ENCODE assay signal across 32 cellular contexts in the genomic region with DNA sequence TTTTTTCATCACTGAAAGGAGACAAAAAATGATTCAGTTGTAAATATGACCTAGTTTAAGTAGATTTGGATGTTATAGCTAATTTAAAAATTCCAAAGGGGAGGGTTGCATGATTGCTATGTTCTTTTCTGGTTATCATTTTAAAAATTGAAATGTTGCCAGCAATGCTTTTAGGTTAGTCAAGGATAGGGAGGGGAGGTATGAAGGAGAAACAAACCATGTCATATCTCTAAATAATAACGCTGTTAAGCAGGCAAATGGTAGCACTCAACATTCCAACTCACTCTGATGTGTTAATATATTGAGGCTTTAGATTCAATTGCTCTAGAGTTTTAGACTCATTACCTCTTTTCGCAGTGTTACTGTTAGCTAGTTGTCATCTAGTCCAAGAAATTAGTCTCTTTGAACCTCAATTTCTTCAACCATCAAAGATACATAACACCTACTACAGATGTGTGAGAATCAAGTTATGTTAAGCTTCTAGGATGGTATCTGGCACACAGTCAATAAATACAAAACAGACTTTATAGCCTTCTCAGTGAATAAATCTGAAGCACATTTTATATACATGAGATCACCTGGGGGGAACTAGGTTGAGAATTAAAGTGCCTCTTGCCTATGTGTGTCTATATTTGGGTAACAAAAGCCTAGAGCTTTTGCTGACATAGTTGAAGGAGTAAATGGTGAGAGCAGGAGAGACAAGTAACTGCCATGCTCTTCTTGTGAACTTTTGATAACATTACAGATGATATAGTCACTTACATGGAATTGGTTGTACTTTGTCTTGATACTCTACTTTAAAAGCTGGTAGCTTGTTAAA.
DNase-seq lines count a peak whose midpoint lies in the region; ATAC-seq and TF ChIP-seq lines count a peak whose summit lies in the region.
"Had no signal": no experiment of that assay in that cellular context is flagged by ENCODE, and none has a peak within 500 bp of the region (broad histone marks: within the 10 kb centered on the region; RNA-seq: fewer than 3 reads in every experiment).

No MANE protein-coding gene starts in this region.

- intact Hi-C loops in sigmoid colon (cut with DNase I) (no loop called here), aorta (cut with DNase I) (no loop called here)

- TF ChIP-seq POLR2A in sigmoid colon (IDR thresholded peaks at IDR 0.05), result no peak

- H3K4me3 ChIP-seq in endodermal cell (ENCODE audit: low read length), result no peak overlapping the region
- no peak overlapping the region for H3K4me3 ChIP-seq in sigmoid colon
- no peak overlapping the region for H3K4me3 ChIP-seq in aorta (ENCODE audit: low read length in 2 of 2)
- H3K4me3 ChIP-seq: adrenal gland, dorsolateral prefrontal cortex, gastroesophageal sphincter, hepatocyte, MG63, pancreas, right atrium auricular region, smooth muscle cell, suprapubic skin had no signal

- peak overlapping the region; percentile 59 for H3K27ac Mint-ChIP-seq in endodermal cell
- H3K27ac Mint-ChIP-seq: activated CD4-positive, alpha-beta memory T cell treated with anti-CD3 and anti-CD28 coated beads for 36 hours; CD14-positive monocyte; HFFc6; T-helper 1 cell treated with Interleukin-12 subunit alpha and Interleukin-12 subunit beta and Interleukin-4 antibody, amounts not matched to agents 30 μg/mL and 1 μg/mL, for 36 hours had no signal

- H3K27ac ChIP-seq in endodermal cell (ENCODE audit: low read depth, low read length), result no peak overlapping the region
- peak overlapping the region in 3 of 4 donors; percentile 20 to 64 (median 41) for H3K27ac ChIP-seq in sigmoid colon
- no peak overlapping the region for H3K27ac ChIP-seq in aorta (ENCODE audit: low read depth in 1 of 2, low read length in 2 of 2)
- H3K27ac ChIP-seq: 22Rv1, adrenal gland, brain microvascular endothelial cell, dorsolateral prefrontal cortex, gastroesophageal sphincter, hepatocyte, pancreas, right atrium auricular region, suprapubic skin had no signal

- no peaks in the 10 kb centered on the region for H3K27me3 ChIP-seq in endodermal cell (ENCODE audit: control insufficient read depth, insufficient read depth, low read length, poor library complexity, severe bottlenecking)
- H3K27me3 ChIP-seq in sigmoid colon, result no peaks in the 10 kb centered on the region
- no peaks in the 10 kb centered on the region for H3K27me3 ChIP-seq in aorta (ENCODE audit: control insufficient read depth in 1 of 2, insufficient read depth in 2 of 2, low read length in 1 of 2)
- H3K27me3 ChIP-seq: adrenal gland, brain microvascular endothelial cell, dorsolateral prefrontal cortex, gastroesophageal sphincter, hepatocyte, MG63, pancreas, right atrium auricular region, suprapubic skin had no signal

- TF ChIP-seq CTCF in endodermal cell (conservative IDR thresholded peaks at IDR 0.05) (no peak), sigmoid colon (IDR thresholded peaks at IDR 0.05) (no peak)

- peaks cover 20% of the 10 kb centered on the region for H3K4me1 Mint-ChIP-seq in endodermal cell
- H3K4me1 Mint-ChIP-seq: CD14-positive monocyte, neural crest cell had no signal

- ATAC-seq in HG03469 (IDR thresholded peaks at IDR 0.05; ENCODE audit: unreplicated experiment) (no peak), aorta (ENCODE audit: low FRiP score) (no peak), HG03342 (IDR thresholded peaks at IDR 0.05; ENCODE audit: unreplicated experiment) (no peak)
- ATAC-seq: gastroesophageal sphincter, pancreas had no signal

- no peak overlapping the region for H3K9ac ChIP-seq in endodermal cell (ENCODE audit: extremely low read depth, low read length, poor library complexity, severe bottlenecking)

- no peaks in the 10 kb centered on the region for H3K36me3 ChIP-seq in endodermal cell (ENCODE audit: control insufficient read depth, insufficient read depth, low read length)
- H3K36me3 ChIP-seq in sigmoid colon, result no peaks in the 10 kb centered on the region
- H3K36me3 ChIP-seq in aorta (ENCODE audit: control insufficient read depth in 1 of 2, insufficient read depth in 2 of 2, low read length in 1 of 2), result no peaks in the 10 kb centered on the region
- H3K36me3 ChIP-seq: adrenal gland, brain microvascular endothelial cell, gastroesophageal sphincter, MG63, pancreas, right atrium auricular region, suprapubic skin had no signal

- no peaks in the 10 kb centered on the region for H3K9me3 ChIP-seq in endodermal cell (ENCODE audit: control insufficient read depth, low read length)
- no peaks in the 10 kb centered on the region for H3K9me3 ChIP-seq in sigmoid colon
- H3K9me3 ChIP-seq in aorta (ENCODE audit: control insufficient read depth, low read length), result no peaks in the 10 kb centered on the region
- H3K9me3 ChIP-seq: Caco-2, gastroesophageal sphincter, MG63, pancreas, right atrium auricular region, suprapubic skin had no signal

- no peaks in the 10 kb centered on the region for H3K27me3 Mint-ChIP-seq in endodermal cell (ENCODE audit: insufficient read depth)
- H3K27me3 Mint-ChIP-seq: activated CD4-positive, alpha-beta memory T cell treated with anti-CD3 and anti-CD28 coated beads for 36 hours had no signal

- 96% methylated on average over 2 of the region's 2 CpGs; no CpG with 5 or more reads in 1 of the 2 experiments for WGBS in endodermal cell (ENCODE audit: insufficient coverage in 1 of 2, insufficient read length in 1 of 2), 2 experiments
- WGBS in sigmoid colon, 2 donors, result 82 to 84% methylated on average over 2 of the region's 2 CpGs
- WGBS in aorta, 2 donors, result 69 to 70% methylated on average over 2 of the region's 2 CpGs

- peaks cover 2% of the 10 kb centered on the region for H3K9me3 Mint-ChIP-seq in endodermal cell
- H3K9me3 Mint-ChIP-seq: activated CD4-positive, alpha-beta memory T cell treated with anti-CD3 and anti-CD28 coated beads for 36 hours; HFFc6; neural crest cell; T-helper 1 cell treated with Interleukin-12 subunit alpha and Interleukin-12 subunit beta and Interleukin-4 antibody, amounts not matched to agents 30 μg/mL and 1 μg/mL, for 36 hours had no signal

- H3K36me3 Mint-ChIP-seq in endodermal cell (ENCODE audit: low read depth), result no peaks in the 10 kb centered on the region
- H3K36me3 Mint-ChIP-seq: activated CD4-positive, alpha-beta memory T cell treated with anti-CD3 and anti-CD28 coated beads for 36 hours; CD14-positive monocyte had no signal

- TF ChIP-seq EP300 in sigmoid colon (IDR thresholded peaks at IDR 0.05), result no peak

- DNase-seq in DMS 273 (lab: John Stamatoyannopoulos, UW; ENCODE audit: unreplicated experiment), result peak; percentile 1
- DNase-seq in DMS 273 treated with DMSO at 0.1 percent for 48 hours (lab: John Stamatoyannopoulos, UW), result no peak
- peak; percentile 15 for DNase-seq in NCI-H345 treated with DMSO at 0.1 percent for 48 hours (lab: John Stamatoyannopoulos, UW; ENCODE audit: unreplicated experiment)
- DNase-seq in endodermal cell, result no peak
- no peak for DNase-seq in sigmoid colon
- DNase-seq in aorta, result no peak
- DNase-seq: activated CD4-positive, alpha-beta memory T cell treated with anti-CD3 and anti-CD28 coated beads for 36 hours; activated CD4-positive, alpha-beta T cell treated with anti-CD3 and anti-CD28 coated beads for 1 hour; activated naive CD4-positive, alpha-beta T cell; adrenal gland; brain microvascular endothelial cell; Caco-2; DND-41; dorsolateral prefrontal cortex; HFFc6; KG1; left cardiac atrium; MG63; NCI-H2029; pancreas; stimulated activated naive CD4-positive, alpha-beta T cell had no signal

- H3K4me1 ChIP-seq in endodermal cell (ENCODE audit: control insufficient read depth, insufficient read depth, low read length) (no peaks in the 10 kb centered on the region), sigmoid colon (peaks cover 0 to 19% (median 15%) of the 10 kb centered on the region in 4 donors), aorta (ENCODE audit: control insufficient read depth in 1 of 2, insufficient read depth in 2 of 2, low read length in 2 of 2) (no peaks in the 10 kb centered on the region)
- H3K4me1 ChIP-seq: adrenal gland, Caco-2, gastroesophageal sphincter, pancreas, suprapubic skin had no signal

- no peak overlapping the region for H3K4me3 Mint-ChIP-seq in endodermal cell
- H3K4me3 Mint-ChIP-seq: activated CD4-positive, alpha-beta memory T cell treated with anti-CD3 and anti-CD28 coated beads for 36 hours; CD14-positive monocyte; HFFc6; neural crest cell; T-helper 1 cell treated with Interleukin-12 subunit alpha and Interleukin-12 subunit beta and Interleukin-4 antibody, amounts not matched to agents 30 μg/mL and 1 μg/mL, for 36 hours had no signal

Comparison
In these comparisons a context has a peak if more than half of its experiments do, and no peak if none do; other contexts are left out.
1. DNase-seq: peak in DMS 273 (single experiment) and NCI-H345 treated with DMSO at 0.1 percent for 48 hours (single experiment); none in DMS 273 treated with DMSO at 0.1 percent for 48 hours (single experiment), endodermal cell (single experiment), sigmoid colon (single experiment) and aorta (0 of 2).
2. H3K27ac ChIP-seq: peak in sigmoid colon (3 of 4); none in endodermal cell (single experiment) and aorta (0 of 2).